Comparison of ENCODE assay signal across 20 cellular contexts in genomic region chr20:62889411-62889810, GRCh38. TPM values are rescaled to one million over a fixed set of nuclear protein-coding genes. Genes with fewer than 3 reads are reported as not detected.
DNase-seq lines count a peak whose midpoint lies in the region; ATAC-seq, FAIRE-seq and TF ChIP-seq lines count a peak whose summit lies in the region.
"Had no signal": no experiment of that assay in that cellular context is flagged by ENCODE, and none has a peak within 500 bp of the region (broad histone marks: within the 10 kb centered on the region; RNA-seq: fewer than 3 reads in every experiment).

No MANE protein-coding gene starts in this region.

- no peak for TF ChIP-seq POLR2A in vagina (IDR thresholded peaks at IDR 0.05)

- H3K4me2 ChIP-seq in osteoblast (ENCODE audit: insufficient read depth, low read length) = no peak overlapping the region

- H3K27ac Mint-ChIP-seq in CD4-positive, alpha-beta T cell = peak overlapping the region; percentile 96
- H3K27ac Mint-ChIP-seq: HFFc6 had no signal

- no peak for TF ChIP-seq CTCF in CD4-positive, alpha-beta T cell (IDR thresholded peaks at IDR 0.05)
- TF ChIP-seq CTCF in VCaP (conservative IDR thresholded peaks at IDR 0.05) (no peak), osteoblast (IDR thresholded peaks at IDR 0.05; ENCODE audit: extremely low read depth, low read depth, low read length) (no peak), D721Med (IDR thresholded peaks at IDR 0.05; ENCODE audit: insufficient read depth, missing control alignments) (no peak), vagina (IDR thresholded peaks at IDR 0.05) (no peak)

- POLR2A ChIA-PET in CD4-positive, alpha-beta T cell (lab: Charles Lee) = interaction anchor here (2.5 kb wide), 1 partner anchor 10 kb away, joined by 11 read pairs; no protein-coding TSS in a partner anchor

- H3K9me3 ChIP-seq in CD4-positive, alpha-beta T cell (ENCODE audit: control insufficient read depth, low read length) = no peaks in the 10 kb centered on the region
- H3K9me3 ChIP-seq in osteoblast (ENCODE audit: low read depth, low read length) (no peaks in the 10 kb centered on the region), vagina (no peaks in the 10 kb centered on the region)
- H3K9me3 ChIP-seq: HAP-1 had no signal

- H3K79me2 ChIP-seq in osteoblast (ENCODE audit: insufficient read depth, low read length) = peaks cover 3% of the 10 kb centered on the region

- peaks cover 45% of the 10 kb centered on the region for H3K4me1 Mint-ChIP-seq in CD4-positive, alpha-beta T cell (ENCODE audit: low read depth)

- intact Hi-C loops in CD4-positive, alpha-beta T cell (cut with DNase I, micrococcal nuclease) = no loop called here
- intact Hi-C loops in vagina (cut with DNase I) = no loop called here

- H3K4me3 ChIP-seq in osteoblast (ENCODE audit: insufficient read depth, low read length) (no peak overlapping the region), vagina (no peak overlapping the region)
- H3K4me3 ChIP-seq: HAP-1 had no signal

- CTCF ChIA-PET in CD4-positive, alpha-beta T cell (lab: Charles Lee) = no interaction called here

- ATAC-seq in CD4-positive, alpha-beta T cell (ENCODE audit: poor library complexity) = no peak
- no peak for ATAC-seq in GM18873 (IDR thresholded peaks at IDR 0.05; ENCODE audit: low FRiP score, unreplicated experiment)

- H3K9me3 Mint-ChIP-seq in CD4-positive, alpha-beta T cell = no peaks in the 10 kb centered on the region
- H3K9me3 Mint-ChIP-seq: CD14-positive monocyte; CD4-positive, alpha-beta memory T cell; HFFc6 had no signal

- H3K36me3 Mint-ChIP-seq in CD4-positive, alpha-beta T cell (ENCODE audit: low read depth) = peaks cover 80% of the 10 kb centered on the region

- peaks cover 13% of the 10 kb centered on the region for H4K20me1 ChIP-seq in osteoblast (ENCODE audit: insufficient read depth, low read length)

- H3K27me3 ChIP-seq in CD4-positive, alpha-beta T cell (ENCODE audit: control insufficient read depth, insufficient read depth, low read length) = no peaks in the 10 kb centered on the region
- H3K27me3 ChIP-seq in osteoblast (ENCODE audit: insufficient read depth, low read length) (no peaks in the 10 kb centered on the region), vagina (no peaks in the 10 kb centered on the region)

- no peak for FAIRE-seq in D721Med (lab: Jason Lieb, UNC)
- FAIRE-seq: GM12891, GM18507, H54 had no signal

- no peaks in the 10 kb centered on the region for H3K27me3 Mint-ChIP-seq in CD4-positive, alpha-beta T cell
- H3K27me3 Mint-ChIP-seq: CD4-positive, alpha-beta memory T cell had no signal

- no peak overlapping the region for H3K27ac ChIP-seq in CD4-positive, alpha-beta T cell (ENCODE audit: low read depth, low read length)
- H3K27ac ChIP-seq in VCaP = peak overlapping the region; percentile 82
- no peak overlapping the region for H3K27ac ChIP-seq in osteoblast (ENCODE audit: low read depth, low read length)
- H3K27ac ChIP-seq in vagina = no peak overlapping the region

- H2AFZ ChIP-seq in osteoblast (ENCODE audit: low read length) = no peak overlapping the region

- peaks cover 76% of the 10 kb centered on the region for H3K36me3 ChIP-seq in osteoblast (ENCODE audit: insufficient read depth, low read length)
- H3K36me3 ChIP-seq in vagina = peaks cover 5 to 67% of the 10 kb centered on the region in 2 donors

- H3K4me1 ChIP-seq in osteoblast (ENCODE audit: insufficient read depth, low read length) = peaks cover 17% of the 10 kb centered on the region
- no peaks in the 10 kb centered on the region for H3K4me1 ChIP-seq in vagina
- H3K4me1 ChIP-seq: HAP-1 had no signal

- H3K4me3 Mint-ChIP-seq in CD4-positive, alpha-beta T cell = no peak overlapping the region
- H3K4me3 Mint-ChIP-seq: CD14-positive monocyte, HFFc6 had no signal

- no peak for DNase-seq in CD4-positive, alpha-beta T cell
- DNase-seq in osteoblast (ENCODE audit: insufficient read length, low spot score, missing footprints) (peak; percentile 64), D721Med (ENCODE audit: insufficient read length, low spot score) (no peak), vagina (ENCODE audit: extremely low spot score in 2 of 2) (no peak)
- DNase-seq: Calu3; CD4-positive, alpha-beta memory T cell; COR-L47; DMS 273 treated with DMSO at 0.1 percent for 48 hours; DMS53; DMS79 treated with DMSO at 0.1 percent for 48 hours; GF-D8; GOT3; HFFc6 had no signal

RNA-seq across cellular contexts. Expression of gene TCFL5, which starts 27.8 kb away (rescaled TPM):
- 1 to 10 TPM; 5.9 to 6.3 TPM for total RNA-seq in CD4-positive, alpha-beta T cell
- total RNA-seq in osteoblast = 13.0 TPM in 2 replicates
- 11.5 TPM for total RNA-seq in vagina

RNA-seq across cellular contexts. Expression of gene DIDO1, which starts 36.9 kb away (rescaled TPM):
- 10 to 100 TPM; 51.9 to 54.3 TPM for total RNA-seq in CD4-positive, alpha-beta T cell
- total RNA-seq in osteoblast (44.8 and 46.3 TPM in 2 replicates), vagina (58.7 TPM)

RNA-seq across cellular contexts. Expression of gene GID8, which starts 48.5 kb away (rescaled TPM):
- total RNA-seq in CD4-positive, alpha-beta T cell = 10 to 100 TPM; 39.6 to 46.1 TPM
- total RNA-seq in osteoblast = 34.4 and 37.1 TPM in 2 replicates
- 30.2 TPM for total RNA-seq in vagina
